ENCODE assay signal across 10 cellular contexts in the genomic region with DNA sequence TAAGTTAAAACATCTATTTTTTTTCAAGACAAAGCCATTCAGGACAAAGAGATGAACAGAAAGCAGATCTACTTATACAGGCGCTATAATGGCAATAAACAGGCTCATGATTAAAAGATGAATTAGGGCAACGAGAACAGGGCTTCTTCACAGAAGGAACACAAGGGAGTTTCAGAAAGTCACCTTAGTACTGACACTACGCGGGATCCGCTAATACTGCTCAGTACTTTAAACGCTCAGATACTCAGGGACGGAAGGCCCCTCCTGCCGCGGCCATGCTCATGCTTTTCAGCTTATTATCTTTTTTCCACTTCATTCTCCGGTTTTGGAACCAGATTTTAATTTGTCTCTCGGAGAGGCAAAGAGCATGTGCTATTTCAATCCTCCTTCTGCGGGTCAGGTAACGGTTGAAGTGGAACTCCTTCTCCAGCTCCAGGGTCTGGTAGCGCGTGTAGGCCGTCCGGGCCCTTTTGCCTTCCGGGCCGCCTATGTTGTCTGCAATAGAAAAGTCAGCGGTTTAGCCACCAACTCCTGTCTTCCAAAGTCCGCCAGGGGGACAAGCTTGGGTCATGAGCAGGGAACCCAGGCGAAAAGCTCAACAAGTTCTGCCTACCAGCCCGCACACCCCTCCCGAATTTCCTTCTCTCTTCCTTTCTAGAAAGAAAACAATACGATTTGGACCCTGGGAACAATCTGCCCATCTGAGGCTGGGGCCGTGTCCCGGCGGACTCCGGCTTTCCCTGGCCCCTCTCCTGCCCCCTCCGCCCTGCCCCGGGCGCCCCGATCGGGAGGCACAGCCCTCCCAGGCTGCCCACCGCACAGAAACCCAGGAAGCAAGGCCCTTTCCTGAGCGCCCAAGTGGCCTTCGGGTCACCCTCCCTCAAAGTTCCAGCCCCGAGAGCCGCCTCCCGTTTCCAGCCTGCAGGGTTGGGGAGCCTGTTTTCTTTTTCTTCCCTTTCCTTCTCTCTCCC. TPM values are rescaled to one million over a fixed set of nuclear protein-coding genes. Genes with fewer than 3 reads are reported as not detected.
A peak's percentile ranks its signal among the peaks of the same experiment; 100 is the strongest.
DNase-seq lines count a peak whose midpoint lies in the region; ATAC-seq and TF ChIP-seq lines count a peak whose summit lies in the region.
"Had no signal": no experiment of that assay in that cellular context is flagged by ENCODE, and none has a peak within 500 bp of the region (broad histone marks: within the 10 kb centered on the region; RNA-seq: fewer than 3 reads in every experiment).

No MANE protein-coding gene starts in this region.

- peak overlapping the region; percentile 85 to 86 for H3K9ac ChIP-seq in mucosa of rectum (ENCODE audit: low read depth in 1 of 2, low read length in 2 of 2)

- peak overlapping the region; percentile 91 for H3K4me3 Mint-ChIP-seq in endothelial cell (ENCODE audit: unreplicated experiment)
- no peak overlapping the region for H3K4me3 Mint-ChIP-seq in activated naive CD4-positive, alpha-beta T cell treated with anti-CD3 and anti-CD28 coated beads, Interleukin-2, amount 10 ng/mL, durations not matched to agents 7 days and 5 days
- H3K4me3 Mint-ChIP-seq: T-helper 1 cell treated with Interleukin-12 subunit alpha and Interleukin-12 subunit beta and Interleukin-4 antibody, amounts not matched to agents 30 μg/mL and 1 μg/mL, for 36 hours had no signal

- H3K27me3 ChIP-seq in mucosa of rectum (ENCODE audit: control insufficient read depth in 2 of 2, insufficient read depth in 2 of 2, low read length in 2 of 2) (no peaks in the 10 kb centered on the region), upper lobe of left lung (peaks cover 0 to 12% (median 5%) of the 10 kb centered on the region in 4 donors)

- ATAC-seq in upper lobe of left lung (ENCODE audit: low FRiP score in 2 of 2) (peak in 1 of 2 donors; percentile 8), HG03565 (IDR thresholded peaks at IDR 0.05; ENCODE audit: unreplicated experiment) (no peak), HG02870 (IDR thresholded peaks at IDR 0.05; ENCODE audit: unreplicated experiment) (no peak)

- peaks cover 24% of the 10 kb centered on the region for H3K4me1 Mint-ChIP-seq in endothelial cell (ENCODE audit: unreplicated experiment)
- H3K4me1 Mint-ChIP-seq in activated naive CD4-positive, alpha-beta T cell treated with anti-CD3 and anti-CD28 coated beads, Interleukin-2, amount 10 ng/mL, durations not matched to agents 7 days and 5 days: no peaks in the 10 kb centered on the region
- H3K4me1 Mint-ChIP-seq: activated naive CD4-positive, alpha-beta T cell treated with anti-CD3 and anti-CD28 coated beads, Interleukin-2, amount 50 U/mL, for 24 hours had no signal

- no peak for TF ChIP-seq POLR2A in upper lobe of left lung (IDR thresholded peaks at IDR 0.05)

- TF ChIP-seq EP300 in upper lobe of left lung (IDR thresholded peaks at IDR 0.05): no peak

- H3K27ac Mint-ChIP-seq in endothelial cell (ENCODE audit: unreplicated experiment): no peak overlapping the region
- no peak overlapping the region for H3K27ac Mint-ChIP-seq in activated naive CD4-positive, alpha-beta T cell treated with anti-CD3 and anti-CD28 coated beads, Interleukin-2, amount 10 ng/mL, durations not matched to agents 7 days and 5 days
- H3K27ac Mint-ChIP-seq: activated naive CD4-positive, alpha-beta T cell treated with anti-CD3 and anti-CD28 coated beads, Interleukin-2, amount 50 U/mL, for 24 hours; T-helper 1 cell treated with Interleukin-12 subunit alpha and Interleukin-12 subunit beta and Interleukin-4 antibody, amounts not matched to agents 30 μg/mL and 1 μg/mL, for 36 hours had no signal

- TF ChIP-seq CTCF in endothelial cell (IDR thresholded peaks at IDR 0.05; ENCODE audit: unreplicated experiment) (no peak), upper lobe of left lung (IDR thresholded peaks at IDR 0.05) (peak in 1 of 6 experiments; percentile 27)

- H3K4me1 ChIP-seq in mucosa of rectum (ENCODE audit: control insufficient read depth in 2 of 2, insufficient read depth in 2 of 2, low read length in 2 of 2) (peaks cover 24 to 62% of the 10 kb centered on the region in 2 donors), upper lobe of left lung (peaks cover under 1 to 19% (median 4%) of the 10 kb centered on the region in 4 donors)

- CTCF ChIA-PET in activated naive CD4-positive, alpha-beta T cell treated with anti-CD3 and anti-CD28 coated beads, Interleukin-2, amount 10 ng/mL, durations not matched to agents 7 days and 5 days (lab: Charles Lee): no interaction called here

- peaks cover 5 to 8% of the 10 kb centered on the region in 2 donors for H3K36me3 ChIP-seq in mucosa of rectum (ENCODE audit: control insufficient read depth in 2 of 2, insufficient read depth in 2 of 2, low read length in 2 of 2)
- H3K36me3 ChIP-seq in upper lobe of left lung: no peaks in the 10 kb centered on the region

- H3K27me3 Mint-ChIP-seq in endothelial cell (ENCODE audit: unreplicated experiment): peaks cover 33% of the 10 kb centered on the region
- peaks cover 69% of the 10 kb centered on the region for H3K27me3 Mint-ChIP-seq in activated naive CD4-positive, alpha-beta T cell treated with anti-CD3 and anti-CD28 coated beads, Interleukin-2, amount 10 ng/mL, durations not matched to agents 7 days and 5 days

- H3K27ac ChIP-seq in mucosa of rectum (ENCODE audit: low read depth in 2 of 2, low read length in 2 of 2) (peak overlapping the region; percentile 93 to 99), upper lobe of left lung (peak overlapping the region; percentile 94 to 98 (median 96))

- H3K9me3 ChIP-seq in mucosa of rectum (ENCODE audit: control insufficient read depth in 2 of 2, low read length in 2 of 2): no peaks in the 10 kb centered on the region
- no peaks in the 10 kb centered on the region for H3K9me3 ChIP-seq in upper lobe of left lung

- H3K36me3 Mint-ChIP-seq in endothelial cell (ENCODE audit: low read depth, unreplicated experiment): peaks cover 8% of the 10 kb centered on the region
- H3K36me3 Mint-ChIP-seq in activated naive CD4-positive, alpha-beta T cell treated with anti-CD3 and anti-CD28 coated beads, Interleukin-2, amount 10 ng/mL, durations not matched to agents 7 days and 5 days: no peaks in the 10 kb centered on the region
- H3K36me3 Mint-ChIP-seq: activated naive CD4-positive, alpha-beta T cell treated with anti-CD3 and anti-CD28 coated beads, Interleukin-2, amount 50 U/mL, for 24 hours had no signal

- H3K9me3 Mint-ChIP-seq in endothelial cell (ENCODE audit: unreplicated experiment): no peaks in the 10 kb centered on the region
- no peaks in the 10 kb centered on the region for H3K9me3 Mint-ChIP-seq in activated naive CD4-positive, alpha-beta T cell treated with anti-CD3 and anti-CD28 coated beads, Interleukin-2, amount 10 ng/mL, durations not matched to agents 7 days and 5 days
- H3K9me3 Mint-ChIP-seq: activated naive CD4-positive, alpha-beta T cell treated with anti-CD3 and anti-CD28 coated beads, Interleukin-2, amount 50 U/mL, for 24 hours; T-helper 1 cell treated with Interleukin-12 subunit alpha and Interleukin-12 subunit beta and Interleukin-4 antibody, amounts not matched to agents 30 μg/mL and 1 μg/mL, for 36 hours had no signal

- WGBS in upper lobe of left lung, 2 donors: 25 to 37% methylated on average over 33 to 40 of the region's 40 CpGs

- DNase-seq in NCI-H748 (lab: John Stamatoyannopoulos, UW; ENCODE audit: unreplicated experiment) (peak; percentile 16), NCI-H748 treated with DMSO at 0.1 percent for 48 hours (lab: John Stamatoyannopoulos, UW) (no peak), endothelial cell (ENCODE audit: low spot score) (peak; percentile 43), upper lobe of left lung (peak in 1 of 2 donors; percentile 70)
- DNase-seq in activated naive CD4-positive, alpha-beta T cell treated with anti-CD3 and anti-CD28 coated beads, Interleukin-2, amount 10 ng/mL, durations not matched to agents 7 days and 5 days: no peak

- H3K4me3 ChIP-seq in mucosa of rectum (ENCODE audit: low read length in 2 of 2) (peak overlapping the region; percentile 78 to 79), upper lobe of left lung (peak overlapping the region; percentile 47 to 74 (median 56))

RNA-seq across cellular contexts. Expression of a gene that starts 1.6 kb away (rescaled TPM):
- total RNA-seq in endothelial cell (ENCODE audit: unreplicated experiment) (0.59 TPM), upper lobe of left lung (10 to 100 TPM in 5 of 6 donors, 1 to 10 TPM in 1; 7.8 to 79.9 (median 16.9) TPM)

RNA-seq across cellular contexts. Expression of a gene that starts 5.7 kb away (rescaled TPM):
- not detected for total RNA-seq in endothelial cell (ENCODE audit: unreplicated experiment)
- total RNA-seq in upper lobe of left lung: 1 to 10 TPM in 4 of 6 donors, under 1 TPM in 1, not detected in 1; 0.61 to 8.4 (median 4.0) TPM

RNA-seq across cellular contexts. Expression of a gene that starts 10.5 kb away (rescaled TPM):
- total RNA-seq in endothelial cell (ENCODE audit: unreplicated experiment): 0.13 TPM
- 10 to 100 TPM in 1 of 6 donors, 1 to 10 TPM in 3, under 1 TPM in 2; 0.20 to 11.4 (median 3.5) TPM for total RNA-seq in upper lobe of left lung

RNA-seq across cellular contexts. Expression of a gene that starts 11.3 kb away (rescaled TPM):
- total RNA-seq in endothelial cell (ENCODE audit: unreplicated experiment) (0.31 TPM), upper lobe of left lung (10 to 100 TPM in 1 of 6 donors, 1 to 10 TPM in 5; 1.5 to 10.5 (median 6.2) TPM)

RNA-seq across cellular contexts. Expression of a gene that starts 14.6 kb away (rescaled TPM):
- total RNA-seq in endothelial cell (ENCODE audit: unreplicated experiment) (not detected), upper lobe of left lung (1 to 10 TPM in 3 of 6 donors, under 1 TPM in 1, not detected in 2; 0.46 to 3.3 (median 2.5) TPM)

Comparison
In these comparisons a context has a peak if more than half of its experiments do, and no peak if none do; other contexts are left out.
1. DNase-seq: peak in NCI-H748 (single experiment) and endothelial cell (single experiment); none in NCI-H748 treated with DMSO at 0.1 percent for 48 hours (single experiment) and activated naive CD4-positive, alpha-beta T cell treated with anti-CD3 and anti-CD28 coated beads, Interleukin-2, amount 10 ng/mL, durations not matched to agents 7 days and 5 days (single experiment).